ENCODE assay signal across 7 cellular contexts in genomic region chr7:19675816-19676215, GRCh38.
"Had no signal": no experiment of that assay in that cellular context is flagged by ENCODE, and none has a peak within 500 bp of the region (broad histone marks: within the 10 kb centered on the region; RNA-seq: fewer than 3 reads in every experiment).

No MANE protein-coding gene starts in this region.

- H3K27ac Mint-ChIP-seq: H9, IgD-negative memory B cell had no signal

- FAIRE-seq: HTR-8/SVneo had no signal

- H3K36me3 Mint-ChIP-seq: IgD-negative memory B cell had no signal

- H3K4me3 ChIP-seq: GM23248 had no signal

- DNase-seq: GM23248, GOT3, H9, HCEC 1CT, KG1 had no signal

- H2AFZ ChIP-seq: GM23248 had no signal

- H3K4me3 Mint-ChIP-seq: H9, IgD-negative memory B cell had no signal

- H3K9me3 Mint-ChIP-seq: H9, IgD-negative memory B cell had no signal

- H3K27me3 Mint-ChIP-seq: IgD-negative memory B cell had no signal

- H3K27ac ChIP-seq: GM23248 had no signal

- H3K9ac ChIP-seq: GM23248 had no signal
